ENCODE assay signal across 2 cellular contexts in genomic region chr18:56168049-56168781, GRCh38.
A peak's percentile ranks its signal among the peaks of the same experiment; 100 is the strongest.
TF ChIP-seq lines count a peak whose summit lies in the region.

No MANE protein-coding gene starts in this region.

TF ChIP-seq in liver, 16 proteins besides CTCF, POLR2A, EP300 and RAD21:
- no peak for TF ChIP-seq ZBTB33 (IDR thresholded peaks at IDR 0.05)
- no peak for TF ChIP-seq REST (IDR thresholded peaks at IDR 0.05)
- TF ChIP-seq ATF3 (IDR thresholded peaks at IDR 0.05), result no peak
- no peak for TF ChIP-seq SP1 (IDR thresholded peaks at IDR 0.05)
- no peak for TF ChIP-seq FOXA1 (IDR thresholded peaks at IDR 0.05)
- TF ChIP-seq NR2F2 (IDR thresholded peaks at IDR 0.05), result peak; percentile 85

TF ChIP-seq in HepG2, 621 proteins besides CTCF, POLR2A, EP300 and RAD21 (continued from another document):
- TF ChIP-seq, protein P1, sequence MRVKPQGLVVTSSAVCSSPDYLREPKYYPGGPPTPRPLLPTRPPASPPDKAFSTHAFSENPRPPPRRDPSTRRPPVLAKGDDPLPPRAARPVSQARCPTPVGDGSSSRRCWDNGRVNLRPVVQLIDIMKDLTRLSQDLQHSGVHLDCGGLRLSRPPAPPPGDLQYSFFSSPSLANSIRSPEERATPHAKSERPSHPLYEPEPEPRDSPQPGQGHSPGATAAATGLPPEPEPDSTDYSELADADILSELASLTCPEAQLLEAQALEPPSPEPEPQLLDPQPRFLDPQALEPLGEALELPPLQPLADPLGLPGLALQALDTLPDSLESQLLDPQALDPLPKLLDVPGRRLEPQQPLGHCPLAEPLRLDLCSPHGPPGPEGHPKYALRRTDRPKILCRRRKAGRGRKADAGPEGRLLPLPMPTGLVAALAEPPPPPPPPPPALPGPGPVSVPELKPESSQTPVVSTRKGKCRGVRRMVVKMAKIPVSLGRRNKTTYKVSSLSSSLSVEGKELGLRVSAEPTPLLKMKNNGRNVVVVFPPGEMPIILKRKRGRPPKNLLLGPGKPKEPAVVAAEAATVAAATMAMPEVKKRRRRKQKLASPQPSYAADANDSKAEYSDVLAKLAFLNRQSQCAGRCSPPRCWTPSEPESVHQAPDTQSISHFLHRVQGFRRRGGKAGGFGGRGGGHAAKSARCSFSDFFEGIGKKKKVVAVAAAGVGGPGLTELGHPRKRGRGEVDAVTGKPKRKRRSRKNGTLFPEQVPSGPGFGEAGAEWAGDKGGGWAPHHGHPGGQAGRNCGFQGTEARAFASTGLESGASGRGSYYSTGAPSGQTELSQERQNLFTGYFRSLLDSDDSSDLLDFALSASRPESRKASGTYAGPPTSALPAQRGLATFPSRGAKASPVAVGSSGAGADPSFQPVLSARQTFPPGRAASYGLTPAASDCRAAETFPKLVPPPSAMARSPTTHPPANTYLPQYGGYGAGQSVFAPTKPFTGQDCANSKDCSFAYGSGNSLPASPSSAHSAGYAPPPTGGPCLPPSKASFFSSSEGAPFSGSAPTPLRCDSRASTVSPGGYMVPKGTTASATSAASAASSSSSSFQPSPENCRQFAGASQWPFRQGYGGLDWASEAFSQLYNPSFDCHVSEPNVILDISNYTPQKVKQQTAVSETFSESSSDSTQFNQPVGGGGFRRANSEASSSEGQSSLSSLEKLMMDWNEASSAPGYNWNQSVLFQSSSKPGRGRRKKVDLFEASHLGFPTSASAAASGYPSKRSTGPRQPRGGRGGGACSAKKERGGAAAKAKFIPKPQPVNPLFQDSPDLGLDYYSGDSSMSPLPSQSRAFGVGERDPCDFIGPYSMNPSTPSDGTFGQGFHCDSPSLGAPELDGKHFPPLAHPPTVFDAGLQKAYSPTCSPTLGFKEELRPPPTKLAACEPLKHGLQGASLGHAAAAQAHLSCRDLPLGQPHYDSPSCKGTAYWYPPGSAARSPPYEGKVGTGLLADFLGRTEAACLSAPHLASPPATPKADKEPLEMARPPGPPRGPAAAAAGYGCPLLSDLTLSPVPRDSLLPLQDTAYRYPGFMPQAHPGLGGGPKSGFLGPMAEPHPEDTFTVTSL (CRISPR knock-in tag; IDR thresholded peaks at IDR 0.05; ENCODE audit: borderline replicate concordance), result no peak
- TF ChIP-seq ETV6 (CRISPR knock-in tag; conservative IDR thresholded peaks at IDR 0.05) (no peak), ZKSCAN1 (IDR thresholded peaks at IDR 0.05; ENCODE audit: low read length) (no peak), ZNF121 (CRISPR knock-in tag; IDR thresholded peaks at IDR 0.05) (no peak), ZBTB10 (CRISPR knock-in tag; IDR thresholded peaks at IDR 0.05; ENCODE audit: borderline replicate concordance) (no peak)
